Comparison of ENCODE assay signal across 15 cellular contexts in the genomic region with DNA sequence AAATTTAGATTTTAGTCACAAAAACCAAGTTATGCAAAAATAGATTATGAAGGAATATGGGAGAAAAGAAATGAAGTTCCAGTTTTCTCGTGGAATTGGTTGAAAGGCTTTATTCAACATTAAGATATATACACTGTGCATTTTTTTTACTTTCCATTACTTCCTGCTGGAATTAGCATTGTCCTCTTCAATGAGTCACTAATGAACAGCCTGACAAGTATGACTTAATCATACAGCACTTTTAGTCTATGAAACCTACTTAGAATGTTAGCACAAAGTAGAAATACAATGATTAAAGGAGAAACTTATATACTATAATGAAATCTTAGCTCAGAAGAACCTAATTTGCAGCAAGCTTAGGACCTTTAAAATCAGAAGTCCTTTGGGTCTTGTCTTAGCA.
DNase-seq lines count a peak whose midpoint lies in the region; ATAC-seq, FAIRE-seq and TF ChIP-seq lines count a peak whose summit lies in the region.
"Had no signal": no experiment of that assay in that cellular context is flagged by ENCODE, and none has a peak within 500 bp of the region (broad histone marks: within the 10 kb centered on the region; RNA-seq: fewer than 3 reads in every experiment).

No MANE protein-coding gene starts in this region.

- no peak overlapping the region for H3K4me3 ChIP-seq in bronchial epithelial cell (ENCODE audit: low read depth, low read length)
- H3K4me3 ChIP-seq: GM23248 had no signal

- TF ChIP-seq CTCF in bronchial epithelial cell (IDR thresholded peaks at IDR 0.05; ENCODE audit: insufficient read depth, low read length, severe bottlenecking): no peak

- no peaks in the 10 kb centered on the region for H3K36me3 ChIP-seq in bronchial epithelial cell (ENCODE audit: control insufficient read depth, insufficient read depth, low read length)

- ATAC-seq in esophagus mucosa: peak; percentile 65
- ATAC-seq in HG02678 (IDR thresholded peaks at IDR 0.05; ENCODE audit: unreplicated experiment): no peak
- ATAC-seq: CD8-positive, alpha-beta T cell; HCT116 had no signal

- DNase-seq in DMS 273 (lab: John Stamatoyannopoulos, UW; ENCODE audit: unreplicated experiment) (peak; percentile 35), DMS 273 treated with DMSO at 0.1 percent for 48 hours (lab: John Stamatoyannopoulos, UW) (no peak), bronchial epithelial cell (ENCODE audit: low read depth) (peak; percentile 77), renal cortical epithelial cell (ENCODE audit: low read depth) (peak; percentile 68), NCI-H82 (lab: John Stamatoyannopoulos, UW) (no peak)
- no peak for DNase-seq in stimulated activated CD4-positive, alpha-beta T cell treated with anti-CD3 and anti-CD28 coated beads, Interleukin-12 subunit alpha, Interleukin-12 subunit beta, amount 100 ng/mL, for 4 hours
- DNase-seq: CD8-positive, alpha-beta T cell; COR-L47; DMS53; GF-D8; GM23248 had no signal

- no peaks in the 10 kb centered on the region for H3K27me3 ChIP-seq in bronchial epithelial cell (ENCODE audit: control insufficient read depth, insufficient read depth, low read length)

- no peak for FAIRE-seq in bronchial epithelial cell (lab: Jason Lieb, UNC)
- FAIRE-seq: H54 had no signal

Comparison
In these comparisons a context has a peak if more than half of its experiments do, and no peak if none do; other contexts are left out.
1. DNase-seq: peak in DMS 273 (single experiment), bronchial epithelial cell (single experiment) and renal cortical epithelial cell (single experiment); none in DMS 273 treated with DMSO at 0.1 percent for 48 hours (single experiment), stimulated activated CD4-positive, alpha-beta T cell treated with anti-CD3 and anti-CD28 coated beads, Interleukin-12 subunit alpha, Interleukin-12 subunit beta, amount 100 ng/mL, for 4 hours (single experiment) and NCI-H82 (single experiment).